10 cellular contexts compared by ENCODE assay signal in genomic region chr10:373516-374309, GRCh38.
DNase-seq lines count a peak whose midpoint lies in the region; ATAC-seq, FAIRE-seq and TF ChIP-seq lines count a peak whose summit lies in the region.
"Had no signal": no experiment of that assay in that cellular context is flagged by ENCODE, and none has a peak within 500 bp of the region (broad histone marks: within the 10 kb centered on the region; RNA-seq: fewer than 3 reads in every experiment).

No MANE protein-coding gene starts in this region.

- FAIRE-seq in A549 (lab: Jason Lieb, UNC) = no peak

- H3K27me3 ChIP-seq in right lobe of liver = no peaks in the 10 kb centered on the region

- no peak for TF ChIP-seq POLR2A in A549 (IDR thresholded peaks at IDR 0.05; ENCODE audit: low read length)
- no peak for TF ChIP-seq POLR2A in right lobe of liver (IDR thresholded peaks at IDR 0.05)

- H3K4me1 ChIP-seq in A549 (peaks cover 49% of the 10 kb centered on the region), right lobe of liver (peaks cover 0 to 14% (median 5%) of the 10 kb centered on the region in 4 donors)

- peak overlapping the region; percentile 69 for H3K4me2 ChIP-seq in A549

- peaks cover 6% of the 10 kb centered on the region; the same call in 1 of the 3 replicates for H3K9me3 ChIP-seq in A549
- H3K9me3 ChIP-seq in right lobe of liver = no peaks in the 10 kb centered on the region

- TF ChIP-seq CTCF in A549 (IDR thresholded peaks at IDR 0.05) = no peak
- TF ChIP-seq CTCF in astrocyte of the spinal cord (IDR thresholded peaks at IDR 0.05; ENCODE audit: low read depth, low read length) = no peak
- no peak for TF ChIP-seq CTCF in right lobe of liver (IDR thresholded peaks at IDR 0.05)

- ATAC-seq in A549 (peak in 1 of 2 experiments; percentile 59; a peak in 3 of 6 replicates), right lobe of liver (peak; percentile 4 to 50 (median 24)), HG02852 (IDR thresholded peaks at IDR 0.05; ENCODE audit: unreplicated experiment) (no peak)

- intact Hi-C loops in right lobe of liver (cut with DNase I) = no loop called here

- in situ Hi-C loops in astrocyte of the spinal cord (cut with HindIII; ENCODE audit: low sequenced_read_pairs) = no loop called here

- TF ChIP-seq RAD21 in A549 (conservative IDR thresholded peaks at IDR 0.05 in 1 of 2, IDR thresholded peaks at IDR 0.05 in 1 of 2) = no peak
- TF ChIP-seq RAD21 in Ishikawa (IDR thresholded peaks at IDR 0.05; ENCODE audit: low read depth) = no peak

- CTCF ChIA-PET in A549 (lab: Yijun Ruan, JAX) = interaction anchor here (0.8 to 1.3 kb wide), 3 partner anchors 13 to 33 kb away, joined by 3 read pairs; no protein-coding TSS in a partner anchor

- TF ChIP-seq EP300 in A549 (IDR thresholded peaks at IDR 0.05) = no peak
- no peak for TF ChIP-seq EP300 in Ishikawa (IDR thresholded peaks at IDR 0.05; ENCODE audit: borderline replicate concordance)

- H3K4me3 ChIP-seq in A549 (no peak overlapping the region), astrocyte of the spinal cord (ENCODE audit: low read depth, low read length) (no peak overlapping the region), right lobe of liver (no peak overlapping the region)

- whole genome bisulfite sequencing in A549 (ENCODE audit: missing lambda C conversion rate) = 55% methylated on average over 8 of the region's 8 CpGs
- 61% methylated on average over 8 of the region's 8 CpGs for WGBS in right lobe of liver (ENCODE audit: insufficient coverage, low coverage, low lambda C conversion rate, missing lambda C conversion rate)

- peaks cover 0 to 12% (median 3%) of the 10 kb centered on the region in 4 donors for H3K36me3 ChIP-seq in right lobe of liver

- DNase-seq in A549 (ENCODE audit: low read depth in 1 of 2, low spot score in 1 of 2) = peak in 1 of 2 experiments; percentile 36
- DNase-seq in astrocyte of the spinal cord (ENCODE audit: low read depth, low spot score) = peak; percentile 86
- DNase-seq in right lobe of liver = no peak
- no peak for DNase-seq in SW480 (ENCODE audit: low spot score)
- no peak for DNase-seq in activated CD4-positive, alpha-beta T cell treated with anti-CD3 and anti-CD28 coated beads for 48 hours
- no peak for DNase-seq in DMS153 (lab: John Stamatoyannopoulos, UW)
- DNase-seq: activated naive CD4-positive, alpha-beta T cell treated with anti-CD3 and anti-CD28 coated beads for 36 hours; CD4-positive, alpha-beta T cell had no signal

- POLR2A ChIA-PET in A549 (lab: Yijun Ruan, JAX) = no interaction called here

- H3K27ac ChIP-seq in A549 (peak overlapping the region; percentile 76 to 81), right lobe of liver (peak overlapping the region in 2 of 3 donors; percentile 62 to 68)

TF ChIP-seq in A549, 52 proteins besides CTCF, POLR2A, EP300 and RAD21 (continues in another document):
- TF ChIP-seq MYC (IDR thresholded peaks at IDR 0.05; ENCODE audit: borderline replicate concordance, low read length) = no peak
- no peak for TF ChIP-seq USF2 (IDR thresholded peaks at IDR 0.05)
- TF ChIP-seq, protein P1, sequence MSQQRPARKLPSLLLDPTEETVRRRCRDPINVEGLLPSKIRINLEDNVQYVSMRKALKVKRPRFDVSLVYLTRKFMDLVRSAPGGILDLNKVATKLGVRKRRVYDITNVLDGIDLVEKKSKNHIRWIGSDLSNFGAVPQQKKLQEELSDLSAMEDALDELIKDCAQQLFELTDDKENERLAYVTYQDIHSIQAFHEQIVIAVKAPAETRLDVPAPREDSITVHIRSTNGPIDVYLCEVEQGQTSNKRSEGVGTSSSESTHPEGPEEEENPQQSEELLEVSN (IDR thresholded peaks at IDR 0.05; ENCODE audit: borderline replicate concordance, low read depth) = no peak
- TF ChIP-seq, protein P2, sequence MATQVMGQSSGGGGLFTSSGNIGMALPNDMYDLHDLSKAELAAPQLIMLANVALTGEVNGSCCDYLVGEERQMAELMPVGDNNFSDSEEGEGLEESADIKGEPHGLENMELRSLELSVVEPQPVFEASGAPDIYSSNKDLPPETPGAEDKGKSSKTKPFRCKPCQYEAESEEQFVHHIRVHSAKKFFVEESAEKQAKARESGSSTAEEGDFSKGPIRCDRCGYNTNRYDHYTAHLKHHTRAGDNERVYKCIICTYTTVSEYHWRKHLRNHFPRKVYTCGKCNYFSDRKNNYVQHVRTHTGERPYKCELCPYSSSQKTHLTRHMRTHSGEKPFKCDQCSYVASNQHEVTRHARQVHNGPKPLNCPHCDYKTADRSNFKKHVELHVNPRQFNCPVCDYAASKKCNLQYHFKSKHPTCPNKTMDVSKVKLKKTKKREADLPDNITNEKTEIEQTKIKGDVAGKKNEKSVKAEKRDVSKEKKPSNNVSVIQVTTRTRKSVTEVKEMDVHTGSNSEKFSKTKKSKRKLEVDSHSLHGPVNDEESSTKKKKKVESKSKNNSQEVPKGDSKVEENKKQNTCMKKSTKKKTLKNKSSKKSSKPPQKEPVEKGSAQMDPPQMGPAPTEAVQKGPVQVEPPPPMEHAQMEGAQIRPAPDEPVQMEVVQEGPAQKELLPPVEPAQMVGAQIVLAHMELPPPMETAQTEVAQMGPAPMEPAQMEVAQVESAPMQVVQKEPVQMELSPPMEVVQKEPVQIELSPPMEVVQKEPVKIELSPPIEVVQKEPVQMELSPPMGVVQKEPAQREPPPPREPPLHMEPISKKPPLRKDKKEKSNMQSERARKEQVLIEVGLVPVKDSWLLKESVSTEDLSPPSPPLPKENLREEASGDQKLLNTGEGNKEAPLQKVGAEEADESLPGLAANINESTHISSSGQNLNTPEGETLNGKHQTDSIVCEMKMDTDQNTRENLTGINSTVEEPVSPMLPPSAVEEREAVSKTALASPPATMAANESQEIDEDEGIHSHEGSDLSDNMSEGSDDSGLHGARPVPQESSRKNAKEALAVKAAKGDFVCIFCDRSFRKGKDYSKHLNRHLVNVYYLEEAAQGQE (IDR thresholded peaks at IDR 0.05) = no peak
- TF ChIP-seq EHMT2 (IDR thresholded peaks at IDR 0.05; ENCODE audit: low read depth) = no peak
- TF ChIP-seq TP53 (CRISPR knock-in tag; IDR thresholded peaks at IDR 0.05) = no peak

TF ChIP-seq in Ishikawa, 13 proteins besides CTCF, POLR2A, EP300 and RAD21:
- TF ChIP-seq TEAD4 (IDR thresholded peaks at IDR 0.05) (no peak), MAX (IDR thresholded peaks at IDR 0.05) (no peak), NFIC (IDR thresholded peaks at IDR 0.05) (peak; percentile 60; the same call in 1 of the 2 replicates)
